In genomic region chr4:103915224-103915869, GRCh38 we compare ENCODE assay signal across 9 cellular contexts.
DNase-seq lines count a peak whose midpoint lies in the region; ATAC-seq and TF ChIP-seq lines count a peak whose summit lies in the region.
"Had no signal": no experiment of that assay in that cellular context is flagged by ENCODE, and none has a peak within 500 bp of the region (broad histone marks: within the 10 kb centered on the region; RNA-seq: fewer than 3 reads in every experiment).

No MANE protein-coding gene starts in this region.

- H3K4me3 ChIP-seq in WERI-Rb-1 (ENCODE audit: low read depth, low read length): no peak overlapping the region

- H3K36me3 ChIP-seq in WERI-Rb-1: no peaks in the 10 kb centered on the region

- H3K9me3 ChIP-seq in WERI-Rb-1 (ENCODE audit: severe bottlenecking): no peaks in the 10 kb centered on the region

- no peak overlapping the region for H3K27ac ChIP-seq in WERI-Rb-1

- no peak for DNase-seq in WERI-Rb-1
- DNase-seq in lung microvascular endothelial cell (ENCODE audit: low read depth in 2 of 2): peak; percentile 8 to 17
- DNase-seq in activated naive CD4-positive, alpha-beta T cell treated with Interleukin-2 at 50 U/mL for 16 hours: no peak
- DNase-seq in activated effector memory CD4-positive, alpha-beta T cell treated with anti-CD3 and anti-CD28 coated beads, Interleukin-2, amount 50 U/mL, for 16 hours: no peak
- DNase-seq in activated CD4-positive, alpha-beta T cell treated with anti-CD3 and anti-CD28 coated beads, Interleukin-2, amount 50 U/mL, for 4 hours: no peak
- DNase-seq: activated B cell treated with CpG ODN at 0.5 μM for 24 hours had no signal

- TF ChIP-seq CTCF in GM12872 (IDR thresholded peaks at IDR 0.05; ENCODE audit: insufficient read depth, low read depth, low read length) (peak; percentile 66), WERI-Rb-1 (IDR thresholded peaks at IDR 0.05; ENCODE audit: low read depth, low read length) (peak; percentile 45)

- no peaks in the 10 kb centered on the region for H3K27me3 ChIP-seq in WERI-Rb-1 (ENCODE audit: insufficient read depth, low read depth, severe bottlenecking)

- ATAC-seq in GM21526 (IDR thresholded peaks at IDR 0.05; ENCODE audit: low FRiP score, unreplicated experiment) (peak; percentile 97), HG03571 (IDR thresholded peaks at IDR 0.05; ENCODE audit: unreplicated experiment) (peak; percentile 90)

Comparison
In these comparisons a context has a peak if more than half of its experiments do, and no peak if none do; other contexts are left out.
1. DNase-seq: peak in lung microvascular endothelial cell (2 of 2); none in WERI-Rb-1 (single experiment), activated naive CD4-positive, alpha-beta T cell treated with Interleukin-2 at 50 U/mL for 16 hours (single experiment), activated effector memory CD4-positive, alpha-beta T cell treated with anti-CD3 and anti-CD28 coated beads, Interleukin-2, amount 50 U/mL, for 16 hours (single experiment) and activated CD4-positive, alpha-beta T cell treated with anti-CD3 and anti-CD28 coated beads, Interleukin-2, amount 50 U/mL, for 4 hours (0 of 2).